In the genomic region with DNA sequence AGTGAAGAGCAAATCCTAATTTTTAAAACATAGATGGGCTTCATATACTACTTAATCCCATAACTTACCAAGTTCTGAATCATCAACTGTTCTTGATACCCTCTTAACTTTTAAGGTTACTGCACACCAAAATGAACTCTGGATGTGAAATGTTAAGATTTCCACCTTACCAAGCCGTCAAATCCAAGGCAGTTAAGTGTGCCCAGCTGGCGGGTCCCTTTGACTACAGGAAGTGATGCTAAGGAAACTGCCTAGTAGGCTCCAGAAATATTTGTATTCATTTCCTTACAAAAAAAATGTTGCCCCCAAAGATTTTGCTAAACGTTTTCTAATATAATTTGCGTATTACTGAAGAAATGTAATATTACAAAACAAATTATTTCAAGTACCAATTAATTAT, we compare ENCODE assay signal across 26 cellular contexts. TPM values are rescaled to one million over a fixed set of nuclear protein-coding genes. Genes with fewer than 3 reads are reported as not detected.
DNase-seq lines count a peak whose midpoint lies in the region; ATAC-seq, FAIRE-seq and TF ChIP-seq lines count a peak whose summit lies in the region.
"Had no signal": no experiment of that assay in that cellular context is flagged by ENCODE, and none has a peak within 500 bp of the region (broad histone marks: within the 10 kb centered on the region; RNA-seq: fewer than 3 reads in every experiment).

No MANE protein-coding gene starts in this region.

- peaks cover 12% of the 10 kb centered on the region; the same call in 1 of the 2 replicates for H3K9me3 ChIP-seq in PC-9 (ENCODE audit: insufficient read depth, low read depth)
- H3K9me3 ChIP-seq in muscle layer of duodenum (ENCODE audit: control insufficient read depth in 1 of 2, low read length in 2 of 2), result no peaks in the 10 kb centered on the region
- no peaks in the 10 kb centered on the region for H3K9me3 ChIP-seq in CD8-positive, alpha-beta T cell (ENCODE audit: low read length)
- H3K9me3 ChIP-seq: BE2C, esophagus squamous epithelium, gastrocnemius medialis, tibial artery had no signal

- no peak overlapping the region for H3K4me3 Mint-ChIP-seq in CD8-positive, alpha-beta T cell
- H3K4me3 Mint-ChIP-seq: activated CD4-positive, alpha-beta T cell treated with anti-CD3 and anti-CD28 coated beads for 36 hours; H9; stimulated activated naive CD8-positive, alpha-beta T cell treated with anti-CD3 and anti-CD28 coated beads, Interleukin-15, Interleukin-2, amounts not matched to agents 100 ng/mL and 50 ng/mL, for 24 hours had no signal

- no peaks in the 10 kb centered on the region for H3K27me3 ChIP-seq in PC-9 (ENCODE audit: insufficient read depth, low read depth)
- H3K27me3 ChIP-seq in muscle layer of duodenum (ENCODE audit: low read depth, low read length), result no peaks in the 10 kb centered on the region
- no peaks in the 10 kb centered on the region for H3K27me3 ChIP-seq in CD8-positive, alpha-beta T cell (ENCODE audit: insufficient read depth, low read length)
- H3K27me3 ChIP-seq: BE2C, esophagus squamous epithelium, gastrocnemius medialis, tibial artery had no signal

- no peaks in the 10 kb centered on the region for H3K27me3 Mint-ChIP-seq in CD8-positive, alpha-beta T cell (ENCODE audit: low read depth)
- H3K27me3 Mint-ChIP-seq: activated CD4-positive, alpha-beta T cell treated with anti-CD3 and anti-CD28 coated beads for 36 hours; activated T-helper 17 cell treated with anti-CD3 and anti-CD28 coated beads, Interleukin-2, amount 50 U/mL, for 72 hours; brain; stimulated activated naive CD8-positive, alpha-beta T cell treated with anti-CD3 and anti-CD28 coated beads, Interleukin-15, Interleukin-2, amounts not matched to agents 100 ng/mL and 50 ng/mL, for 24 hours had no signal

- intact Hi-C loops in PC-9 (cut with micrococcal nuclease; ENCODE audit: unreplicated experiment), result no loop called here
- intact Hi-C loops in CD8-positive, alpha-beta T cell (cut with DNase I, micrococcal nuclease), result no loop called here

- H2AFZ ChIP-seq in PC-9, result no peak overlapping the region

- CTCF ChIA-PET in PC-9 (lab: Charles Lee), result no interaction called here
- CTCF ChIA-PET in CD8-positive, alpha-beta T cell (lab: Charles Lee), result interaction anchor here (1.2 kb wide), 1 partner anchor 9 kb away, joined by 3 read pairs; no protein-coding TSS in a partner anchor

- ATAC-seq in CD8-positive, alpha-beta T cell, result no peak
- ATAC-seq: activated CD4-positive, alpha-beta T cell treated with anti-CD3 and anti-CD28 coated beads for 36 hours; activated T-helper 17 cell treated with anti-CD3 and anti-CD28 coated beads, Interleukin-2, amount 50 U/mL, for 72 hours; gastrocnemius medialis had no signal

- H3K4me1 Mint-ChIP-seq in CD8-positive, alpha-beta T cell (ENCODE audit: low read depth), result peaks cover 85% of the 10 kb centered on the region

- no peaks in the 10 kb centered on the region for H3K36me3 Mint-ChIP-seq in CD8-positive, alpha-beta T cell

- H3K9me2 ChIP-seq in PC-9 (ENCODE audit: insufficient read depth), result no peaks in the 10 kb centered on the region

- TF ChIP-seq POLR2A in H54 (IDR thresholded peaks at IDR 0.05; ENCODE audit: low read depth, low read length), result no peak

- peaks cover 100% of the 10 kb centered on the region for H3K79me2 ChIP-seq in PC-9 (ENCODE audit: low read depth)

- no peak for FAIRE-seq in H54 (lab: Jason Lieb, UNC)

- H3K4me3 ChIP-seq in PC-9, result no peak overlapping the region
- peak overlapping the region in 1 of 2 donors; percentile 11 for H3K4me3 ChIP-seq in muscle layer of duodenum (ENCODE audit: low read depth in 1 of 2, low read length in 2 of 2)
- H3K4me3 ChIP-seq in CD8-positive, alpha-beta T cell (ENCODE audit: low read depth, low read length), result no peak overlapping the region
- H3K4me3 ChIP-seq: esophagus squamous epithelium, lung, tibial artery had no signal

- no peak overlapping the region for H3K27ac ChIP-seq in PC-9
- peak overlapping the region; percentile 32 for H3K27ac ChIP-seq in muscle layer of duodenum (ENCODE audit: low read length)
- H3K27ac ChIP-seq in CD8-positive, alpha-beta T cell (ENCODE audit: low read depth, low read length), result no peak overlapping the region
- H3K27ac ChIP-seq: esophagus squamous epithelium, gastrocnemius medialis, tibial artery had no signal

- POLR2A ChIA-PET in PC-9 (lab: Charles Lee; ENCODE audit: unreplicated experiment), result no interaction called here
- POLR2A ChIA-PET in CD8-positive, alpha-beta T cell (lab: Charles Lee), result no interaction called here

- H3K4me2 ChIP-seq in PC-9, result 0 out of 2 replicates have a peak overlapping the region, but pooled peaks have one; percentile 13

- no peak for TF ChIP-seq CTCF in PC-9 (conservative IDR thresholded peaks at IDR 0.05)
- no peak for TF ChIP-seq CTCF in CD8-positive, alpha-beta T cell (IDR thresholded peaks at IDR 0.05)

- H3K36me3 ChIP-seq in PC-9 (ENCODE audit: low read depth), result peaks cover 31% of the 10 kb centered on the region
- H3K36me3 ChIP-seq in muscle layer of duodenum (ENCODE audit: control insufficient read depth in 1 of 2, insufficient read depth in 2 of 2, low read length in 2 of 2), result no peaks in the 10 kb centered on the region
- no peaks in the 10 kb centered on the region for H3K36me3 ChIP-seq in CD8-positive, alpha-beta T cell (ENCODE audit: insufficient read depth, low read length)
- H3K36me3 ChIP-seq: BE2C, esophagus squamous epithelium, gastrocnemius medialis, tibial artery had no signal

- no peaks in the 10 kb centered on the region for H3F3A ChIP-seq in PC-9 (ENCODE audit: insufficient read depth, low read depth)

- peaks cover 29% of the 10 kb centered on the region for H4K20me1 ChIP-seq in PC-9 (ENCODE audit: insufficient read depth)

- no peak overlapping the region for H3K27ac Mint-ChIP-seq in CD8-positive, alpha-beta T cell
- H3K27ac Mint-ChIP-seq: activated CD4-positive, alpha-beta T cell treated with anti-CD3 and anti-CD28 coated beads for 36 hours; activated T-helper 17 cell treated with anti-CD3 and anti-CD28 coated beads, Interleukin-2, amount 50 U/mL, for 72 hours; H9; stimulated activated naive CD8-positive, alpha-beta T cell treated with anti-CD3 and anti-CD28 coated beads, Interleukin-15, Interleukin-2, amounts not matched to agents 100 ng/mL and 50 ng/mL, for 24 hours had no signal

- no peaks in the 10 kb centered on the region for H3K9me3 Mint-ChIP-seq in CD8-positive, alpha-beta T cell
- H3K9me3 Mint-ChIP-seq: activated T-helper 17 cell treated with anti-CD3 and anti-CD28 coated beads, Interleukin-2, amount 50 U/mL, for 72 hours; H9; stimulated activated naive CD8-positive, alpha-beta T cell treated with anti-CD3 and anti-CD28 coated beads, Interleukin-15, Interleukin-2, amounts not matched to agents 100 ng/mL and 50 ng/mL, for 24 hours had no signal

- DNase-seq in NCI-H748 (lab: John Stamatoyannopoulos, UW; ENCODE audit: unreplicated experiment) (peak; percentile 30), NCI-H748 treated with DMSO at 0.1 percent for 48 hours (lab: John Stamatoyannopoulos, UW) (no peak), Caki2 (ENCODE audit: low read depth) (peak; percentile 30), PC-9 (no peak), H54 (ENCODE audit: insufficient read length, low spot score) (no peak)
- no peak for DNase-seq in activated CD8-positive, alpha-beta memory T cell treated with anti-CD3 and anti-CD28 coated beads, Interleukin-2, amount 50 U/mL, for 4 hours
- no peak for DNase-seq in CD8-positive, alpha-beta T cell
- DNase-seq: activated CD4-positive, alpha-beta T cell treated with anti-CD3 and anti-CD28 coated beads for 36 hours; BE2C; effector memory CD4-positive, alpha-beta T cell; esophagus squamous epithelium; gastrocnemius medialis; H9; islet precursor cell; KG1; NCI-H146; NCI-H524; retina; SIG-M5; stimulated activated CD4-positive, alpha-beta T cell treated with anti-CD3 and anti-CD28 coated beads, Interleukin-2, amount 100 ng/mL, for 48 hours; tibial artery had no signal

- peaks cover 25% of the 10 kb centered on the region for H3K4me1 ChIP-seq in PC-9 (replicated peaks; ENCODE audit: insufficient read depth)
- peaks cover 49 to 66% of the 10 kb centered on the region in 2 donors for H3K4me1 ChIP-seq in muscle layer of duodenum (ENCODE audit: control insufficient read depth in 1 of 2, insufficient read depth in 2 of 2, low read length in 2 of 2)
- H3K4me1 ChIP-seq in CD8-positive, alpha-beta T cell (ENCODE audit: insufficient read depth, low read length), result peaks cover 68% of the 10 kb centered on the region

- in situ Hi-C loops in Caki2 (cut with HindIII; ENCODE audit: low pct_unique_long_range_greater_than_20kb, low sequenced_read_pairs), result no loop called here

- no TSS peak for BruUV-seq in PC-9 (replicated peaks; lab: Mats Ljungman, UMichigan)

RNA-seq across cellular contexts. Expression of gene NRIP1, which starts 10.7 kb away (rescaled TPM):
- 45.4 and 50.4 TPM in 2 replicates for total RNA-seq in Caki2 (2014; rRNA removed; shearing (Covaris generic); ENCODE audit: low replicate concordance)
- total RNA-seq in PC-9 (2021), result 25.2 and 33.0 TPM in 2 replicates
- 10 to 100 TPM; 62.4 to 64.3 TPM for total RNA-seq in CD8-positive, alpha-beta T cell

Comparison
In these comparisons a context has a peak if more than half of its experiments do, and no peak if none do; other contexts are left out.
1. DNase-seq: peak in NCI-H748 (single experiment) and Caki2 (single experiment); none in NCI-H748 treated with DMSO at 0.1 percent for 48 hours (single experiment), PC-9 (0 of 2), activated CD8-positive, alpha-beta memory T cell treated with anti-CD3 and anti-CD28 coated beads, Interleukin-2, amount 50 U/mL, for 4 hours (single experiment), CD8-positive, alpha-beta T cell (0 of 7) and H54 (single experiment).